1 cellular context compared by ENCODE assay signal in genomic region chr17:39927101-39927927, GRCh38.
A peak's percentile ranks its signal among the peaks of the same experiment; 100 is the strongest.
TF ChIP-seq lines count a peak whose summit lies in the region.

Gene LRRC3C, plus strand, starts transcription at chr17:39927732. Its CDS starts 13,792 bp downstream, at chr17:39941524.
Gene ORMDL3, minus strand, starts transcription at chr17:39927601. Its CDS starts 3,398 bp downstream, at chr17:39924203.

TF ChIP-seq in WTC11, 78 proteins besides CTCF, POLR2A, EP300 and RAD21 (continued from another document):
- TF ChIP-seq AFF4 (CRISPR knock-in tag; IDR thresholded peaks at IDR 0.05; ENCODE audit: borderline replicate concordance) (no peak), ZNF232 (CRISPR knock-in tag; IDR thresholded peaks at IDR 0.05) (0 out of 2 replicates have a peak, but pooled peaks have one; percentile 20), ETV6 (CRISPR knock-in tag; IDR thresholded peaks at IDR 0.05) (no peak), GTF2I (CRISPR knock-in tag; conservative IDR thresholded peaks at IDR 0.05) (no peak), NFE2L1 (CRISPR knock-in tag; IDR thresholded peaks at IDR 0.05) (no peak), FOXP4 (CRISPR knock-in tag; IDR thresholded peaks at IDR 0.05) (no peak), PRRX2 (CRISPR knock-in tag; IDR thresholded peaks at IDR 0.05) (no peak), JUN (CRISPR knock-in tag; IDR thresholded peaks at IDR 0.05) (no peak), ZNF396 (CRISPR knock-in tag; IDR thresholded peaks at IDR 0.05; ENCODE audit: borderline replicate concordance) (no peak), ZBTB43 (CRISPR knock-in tag; IDR thresholded peaks at IDR 0.05) (no peak), ZNF512 (CRISPR knock-in tag; IDR thresholded peaks at IDR 0.05; ENCODE audit: borderline replicate concordance) (no peak), USF2 (CRISPR knock-in tag; IDR thresholded peaks at IDR 0.05) (peak; percentile 36; the same call in 1 of the 2 replicates), ZNF263 (CRISPR knock-in tag; IDR thresholded peaks at IDR 0.05; ENCODE audit: low read depth) (no peak), CREB1 (CRISPR knock-in tag; IDR thresholded peaks at IDR 0.05) (peak; percentile 90), GRHL2 (CRISPR knock-in tag; IDR thresholded peaks at IDR 0.05; ENCODE audit: insufficient replicate concordance, severe bottlenecking) (no peak), TEAD4 (CRISPR knock-in tag; IDR thresholded peaks at IDR 0.05) (no peak), ATF6 (CRISPR knock-in tag; IDR thresholded peaks at IDR 0.05) (no peak), NFATC4 (CRISPR knock-in tag; IDR thresholded peaks at IDR 0.05) (no peak), ATF2 (CRISPR knock-in tag; IDR thresholded peaks at IDR 0.05; ENCODE audit: borderline replicate concordance, low read depth) (no peak), PRDM15 (CRISPR knock-in tag; IDR thresholded peaks at IDR 0.05) (0 out of 2 replicates have a peak, but pooled peaks have one; percentile 25), SP1 (CRISPR knock-in tag; conservative IDR thresholded peaks at IDR 0.05) (peak; percentile 84), SOX15 (CRISPR knock-in tag; IDR thresholded peaks at IDR 0.05) (no peak), E2F1 (CRISPR knock-in tag; IDR thresholded peaks at IDR 0.05) (0 out of 2 replicates have a peak, but pooled peaks have one; percentile 66), ZNF416 (CRISPR knock-in tag; IDR thresholded peaks at IDR 0.05) (no peak), AR (CRISPR knock-in tag; IDR thresholded peaks at IDR 0.05) (no peak), IRF2 (CRISPR knock-in tag; IDR thresholded peaks at IDR 0.05; ENCODE audit: borderline replicate concordance, low read depth) (no peak), ELF4 (CRISPR knock-in tag; IDR thresholded peaks at IDR 0.05; ENCODE audit: low read depth) (no peak), HMGA2 (CRISPR knock-in tag; IDR thresholded peaks at IDR 0.05) (no peak), NR1H2 (CRISPR knock-in tag; IDR thresholded peaks at IDR 0.05) (no peak), ATF1 (CRISPR knock-in tag; IDR thresholded peaks at IDR 0.05) (peak; percentile 85; the same call in 1 of the 2 replicates)
